8 cellular contexts compared by ENCODE assay signal in genomic region chr11:13668957-13669521, GRCh38.
A peak's percentile ranks its signal among the peaks of the same experiment; 100 is the strongest.
DNase-seq lines count a peak whose midpoint lies in the region; ATAC-seq and TF ChIP-seq lines count a peak whose summit lies in the region.

No MANE protein-coding gene starts in this region.

- peak overlapping the region; percentile 88 for H3K9ac ChIP-seq in HUES6 (ENCODE audit: low read length)

- peaks cover 15% of the 10 kb centered on the region for H3K4me1 ChIP-seq in HUES6 (ENCODE audit: control insufficient read depth, insufficient read depth, low read length)

- H3K27ac ChIP-seq in HUES6 (ENCODE audit: low read depth, low read length) (peak overlapping the region; percentile 75; the same call in 1 of the 2 replicates), angular gyrus (ENCODE audit: low read depth, low read length) (peak overlapping the region; percentile 62)

- no peaks in the 10 kb centered on the region for H3K36me3 ChIP-seq in HUES6 (ENCODE audit: control insufficient read depth, insufficient read depth, low read length)

- H3K27me3 ChIP-seq in HUES6 (ENCODE audit: control insufficient read depth, insufficient read depth, low read length) = no peaks in the 10 kb centered on the region

- DNase-seq in COLO668 (lab: John Stamatoyannopoulos, UW; ENCODE audit: unreplicated experiment) (peak; percentile 64), iPS-NIHi7 (ENCODE audit: extremely low spot score) (peak; percentile 27), COLO829 (ENCODE audit: low spot score) (no peak)
- peak; percentile 66 for DNase-seq in stimulated activated CD4-positive, alpha-beta T cell treated with anti-CD3 and anti-CD28 coated beads, Interleukin-15, amount 100 ng/mL, for 24 hours

- peak; percentile 12 for ATAC-seq in GM21381 (IDR thresholded peaks at IDR 0.05; ENCODE audit: unreplicated experiment)
- peak; percentile 27 for ATAC-seq in SK-N-SH treated with all-trans-retinoic acid at 6 μM for 48 hours

- peak overlapping the region; percentile 77 for H3K4me3 ChIP-seq in HUES6 (ENCODE audit: low read depth, low read length)

- H3K9me3 ChIP-seq in HUES6 (ENCODE audit: control insufficient read depth, insufficient read depth, low read depth, low read length) = no peaks in the 10 kb centered on the region; the same call in 1 of the 2 replicates

TF ChIP-seq in SK-N-SH treated with all-trans-retinoic acid at 6 μM for 48 hours, 23 proteins besides CTCF, POLR2A, EP300 and RAD21:
- TF ChIP-seq RARB (CRISPR knock-in tag; IDR thresholded peaks at IDR 0.05) = no peak
- no peak for TF ChIP-seq ARNTL (CRISPR knock-in tag; IDR thresholded peaks at IDR 0.05; ENCODE audit: borderline replicate concordance, low read depth)
- TF ChIP-seq ZC3H10 (CRISPR knock-in tag; IDR thresholded peaks at IDR 0.05) = no peak
- TF ChIP-seq, protein P1, sequence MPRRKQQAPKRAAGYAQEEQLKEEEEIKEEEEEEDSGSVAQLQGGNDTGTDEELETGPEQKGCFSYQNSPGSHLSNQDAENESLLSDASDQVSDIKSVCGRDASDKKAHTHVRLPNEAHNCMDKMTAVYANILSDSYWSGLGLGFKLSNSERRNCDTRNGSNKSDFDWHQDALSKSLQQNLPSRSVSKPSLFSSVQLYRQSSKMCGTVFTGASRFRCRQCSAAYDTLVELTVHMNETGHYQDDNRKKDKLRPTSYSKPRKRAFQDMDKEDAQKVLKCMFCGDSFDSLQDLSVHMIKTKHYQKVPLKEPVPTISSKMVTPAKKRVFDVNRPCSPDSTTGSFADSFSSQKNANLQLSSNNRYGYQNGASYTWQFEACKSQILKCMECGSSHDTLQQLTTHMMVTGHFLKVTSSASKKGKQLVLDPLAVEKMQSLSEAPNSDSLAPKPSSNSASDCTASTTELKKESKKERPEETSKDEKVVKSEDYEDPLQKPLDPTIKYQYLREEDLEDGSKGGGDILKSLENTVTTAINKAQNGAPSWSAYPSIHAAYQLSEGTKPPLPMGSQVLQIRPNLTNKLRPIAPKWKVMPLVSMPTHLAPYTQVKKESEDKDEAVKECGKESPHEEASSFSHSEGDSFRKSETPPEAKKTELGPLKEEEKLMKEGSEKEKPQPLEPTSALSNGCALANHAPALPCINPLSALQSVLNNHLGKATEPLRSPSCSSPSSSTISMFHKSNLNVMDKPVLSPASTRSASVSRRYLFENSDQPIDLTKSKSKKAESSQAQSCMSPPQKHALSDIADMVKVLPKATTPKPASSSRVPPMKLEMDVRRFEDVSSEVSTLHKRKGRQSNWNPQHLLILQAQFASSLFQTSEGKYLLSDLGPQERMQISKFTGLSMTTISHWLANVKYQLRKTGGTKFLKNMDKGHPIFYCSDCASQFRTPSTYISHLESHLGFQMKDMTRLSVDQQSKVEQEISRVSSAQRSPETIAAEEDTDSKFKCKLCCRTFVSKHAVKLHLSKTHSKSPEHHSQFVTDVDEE (CRISPR knock-in tag; IDR thresholded peaks at IDR 0.05) = no peak
- TF ChIP-seq ZFP3 (CRISPR knock-in tag; IDR thresholded peaks at IDR 0.05) = no peak
- no peak for TF ChIP-seq ZFP30 (CRISPR knock-in tag; IDR thresholded peaks at IDR 0.05)
- TF ChIP-seq TCF4 (CRISPR knock-in tag; IDR thresholded peaks at IDR 0.05; ENCODE audit: borderline replicate concordance) = no peak
- TF ChIP-seq, protein P2, sequence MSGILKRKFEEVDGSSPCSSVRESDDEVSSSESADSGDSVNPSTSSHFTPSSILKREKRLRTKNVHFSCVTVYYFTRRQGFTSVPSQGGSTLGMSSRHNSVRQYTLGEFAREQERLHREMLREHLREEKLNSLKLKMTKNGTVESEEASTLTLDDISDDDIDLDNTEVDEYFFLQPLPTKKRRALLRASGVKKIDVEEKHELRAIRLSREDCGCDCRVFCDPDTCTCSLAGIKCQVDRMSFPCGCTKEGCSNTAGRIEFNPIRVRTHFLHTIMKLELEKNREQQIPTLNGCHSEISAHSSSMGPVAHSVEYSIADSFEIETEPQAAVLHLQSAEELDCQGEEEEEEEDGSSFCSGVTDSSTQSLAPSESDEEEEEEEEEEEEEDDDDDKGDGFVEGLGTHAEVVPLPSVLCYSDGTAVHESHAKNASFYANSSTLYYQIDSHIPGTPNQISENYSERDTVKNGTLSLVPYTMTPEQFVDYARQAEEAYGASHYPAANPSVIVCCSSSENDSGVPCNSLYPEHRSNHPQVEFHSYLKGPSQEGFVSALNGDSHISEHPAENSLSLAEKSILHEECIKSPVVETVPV (CRISPR knock-in tag; IDR thresholded peaks at IDR 0.05) = no peak
- TF ChIP-seq, protein P3, sequence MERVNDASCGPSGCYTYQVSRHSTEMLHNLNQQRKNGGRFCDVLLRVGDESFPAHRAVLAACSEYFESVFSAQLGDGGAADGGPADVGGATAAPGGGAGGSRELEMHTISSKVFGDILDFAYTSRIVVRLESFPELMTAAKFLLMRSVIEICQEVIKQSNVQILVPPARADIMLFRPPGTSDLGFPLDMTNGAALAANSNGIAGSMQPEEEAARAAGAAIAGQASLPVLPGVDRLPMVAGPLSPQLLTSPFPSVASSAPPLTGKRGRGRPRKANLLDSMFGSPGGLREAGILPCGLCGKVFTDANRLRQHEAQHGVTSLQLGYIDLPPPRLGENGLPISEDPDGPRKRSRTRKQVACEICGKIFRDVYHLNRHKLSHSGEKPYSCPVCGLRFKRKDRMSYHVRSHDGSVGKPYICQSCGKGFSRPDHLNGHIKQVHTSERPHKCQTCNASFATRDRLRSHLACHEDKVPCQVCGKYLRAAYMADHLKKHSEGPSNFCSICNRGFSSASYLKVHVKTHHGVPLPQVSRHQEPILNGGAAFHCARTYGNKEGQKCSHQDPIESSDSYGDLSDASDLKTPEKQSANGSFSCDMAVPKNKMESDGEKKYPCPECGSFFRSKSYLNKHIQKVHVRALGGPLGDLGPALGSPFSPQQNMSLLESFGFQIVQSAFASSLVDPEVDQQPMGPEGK (CRISPR knock-in tag; IDR thresholded peaks at IDR 0.05; ENCODE audit: borderline replicate concordance) = no peak
- no peak for TF ChIP-seq PPARA (CRISPR knock-in tag; IDR thresholded peaks at IDR 0.05; ENCODE audit: borderline replicate concordance)
- TF ChIP-seq ISL1 (CRISPR knock-in tag; IDR thresholded peaks at IDR 0.05) = no peak
- no peak for TF ChIP-seq ZNF8 (CRISPR knock-in tag; IDR thresholded peaks at IDR 0.05)
TF ChIP-seq in SK-N-SH treated with all-trans-retinoic acid at 6 μM for 48 hours: peak in this region for 0.
